8 cellular contexts compared by ENCODE assay signal in genomic region chr2:127084611-127085031, GRCh38. TPM values are rescaled to one million over a fixed set of nuclear protein-coding genes. Genes with fewer than 3 reads are reported as not detected.
A peak's percentile ranks its signal among the peaks of the same experiment; 100 is the strongest.
DNase-seq lines count a peak whose midpoint lies in the region; ATAC-seq lines count a peak whose summit lies in the region.

No MANE protein-coding gene starts in this region.

- H4K91ac ChIP-seq in neuronal stem cell (ENCODE audit: low read depth, low read length, poor library complexity), result no peak overlapping the region

- peak overlapping the region; percentile 47 for H2BK12ac ChIP-seq in neuronal stem cell (ENCODE audit: low read length)

- no peak overlapping the region for H3K14ac ChIP-seq in neuronal stem cell (ENCODE audit: low read length)

- peak overlapping the region; percentile 88 for H2BK5ac ChIP-seq in neuronal stem cell (ENCODE audit: low read length)

- peak overlapping the region in 2 of 10 experiments; percentile 5 to 25; a peak in 1 of 20 replicates for H3K4me3 ChIP-seq in BLaER1 treated with 17β-estradiol and CSF1 and Interleukin-3, amounts not matched to agents 10 nM and 100 nM
- H3K4me3 ChIP-seq in SJSA1, result no peak overlapping the region
- no peak overlapping the region for H3K4me3 ChIP-seq in neuronal stem cell (ENCODE audit: low read length in 2 of 2)

- no CpG with 5 or more reads among the region's 7 CpGs for WGBS in neuronal stem cell (ENCODE audit: extremely low coverage in 2 of 2, insufficient read length in 2 of 2, insufficient replicate concordance in 1 of 2), 2 donors

- H4K20me1 ChIP-seq in BLaER1 treated with 17β-estradiol and CSF1 and Interleukin-3, amounts not matched to agents 10 nM and 100 nM, result peaks cover 0 to 78% (median 3%) of the 10 kb centered on the region in 11 experiments; a peak in 10 of 22 replicates

- H2BK15ac ChIP-seq in neuronal stem cell (ENCODE audit: low read length), result peak overlapping the region; percentile 62

- no peaks in the 10 kb centered on the region for H3K9me3 ChIP-seq in BLaER1 treated with 17β-estradiol and CSF1 and Interleukin-3, amounts not matched to agents 10 nM and 100 nM (replicated peaks in 1 of 11)
- H3K9me3 ChIP-seq in SJSA1 (replicated peaks), result no peaks in the 10 kb centered on the region
- peaks cover 0 to 3% of the 10 kb centered on the region in 2 donors for H3K9me3 ChIP-seq in neuronal stem cell (replicated peaks in 1 of 2; ENCODE audit: control insufficient read depth in 2 of 2, insufficient read depth in 1 of 2, low read depth in 1 of 2, low read length in 2 of 2)

- no peak overlapping the region for H2BK120ac ChIP-seq in neuronal stem cell (ENCODE audit: low read depth, low read length)

- peak overlapping the region; percentile 95 to 99 (median 98) for H3K4me2 ChIP-seq in BLaER1 treated with 17β-estradiol and CSF1 and Interleukin-3, amounts not matched to agents 10 nM and 100 nM
- no peak overlapping the region for H3K4me2 ChIP-seq in neuronal stem cell (ENCODE audit: insufficient read depth, low read length, poor library complexity, severe bottlenecking)

- H3K27ac ChIP-seq in BLaER1 treated with 17β-estradiol and CSF1 and Interleukin-3, amounts not matched to agents 10 nM and 100 nM, result peak overlapping the region; percentile 40 to 98 (median 96); a peak in 20 of 22 replicates
- H3K27ac ChIP-seq in SJSA1 (peak overlapping the region; percentile 31), neuronal stem cell (replicated peaks; ENCODE audit: low read length) (no peak overlapping the region)

- no peak overlapping the region for H2AFZ ChIP-seq in neuronal stem cell (ENCODE audit: low read length)

- ATAC-seq in HG02884 (IDR thresholded peaks at IDR 0.05; ENCODE audit: unreplicated experiment) (no peak), GM21529 (IDR thresholded peaks at IDR 0.05; ENCODE audit: unreplicated experiment) (no peak)

- H3K4me1 ChIP-seq in BLaER1 treated with 17β-estradiol and CSF1 and Interleukin-3, amounts not matched to agents 10 nM and 100 nM, result peaks cover 97 to 100% (median 99%) of the 10 kb centered on the region in 10 experiments
- H3K4me1 ChIP-seq in SJSA1 (replicated peaks), result peaks cover 75% of the 10 kb centered on the region
- peaks cover 25 to 47% of the 10 kb centered on the region in 2 donors for H3K4me1 ChIP-seq in neuronal stem cell (ENCODE audit: control insufficient read depth in 2 of 2, insufficient read depth in 1 of 2, low read depth in 1 of 2, low read length in 2 of 2)

- peaks cover 18% of the 10 kb centered on the region for H3K79me1 ChIP-seq in neuronal stem cell (ENCODE audit: low read depth, low read length)

- peaks cover 0 to 21% (median 10%) of the 10 kb centered on the region in 11 experiments; a peak in 5 of 22 replicates for H3K36me3 ChIP-seq in BLaER1 treated with 17β-estradiol and CSF1 and Interleukin-3, amounts not matched to agents 10 nM and 100 nM
- H3K36me3 ChIP-seq in SJSA1 (0 out of 2 replicates have a peak, but pooled peaks cover 4% of the 10 kb centered on the region), neuronal stem cell (replicated peaks in 1 of 2; ENCODE audit: control insufficient read depth in 2 of 2, insufficient read depth in 2 of 2, low read length in 2 of 2) (peaks cover 0 to 5% of the 10 kb centered on the region in 2 donors)

- peak overlapping the region; percentile 39 for H3K18ac ChIP-seq in neuronal stem cell (ENCODE audit: low read length)

- H3K9ac ChIP-seq in BLaER1 treated with 17β-estradiol and CSF1 and Interleukin-3, amounts not matched to agents 10 nM and 100 nM, result peak overlapping the region; percentile 27 to 91 (median 87); a peak in 17 of 22 replicates
- no peak overlapping the region for H3K9ac ChIP-seq in neuronal stem cell (ENCODE audit: low read depth, low read length, poor library complexity)

- no peak overlapping the region for H3K23ac ChIP-seq in neuronal stem cell (ENCODE audit: low read depth, low read length, poor library complexity)

- H3K4ac ChIP-seq in neuronal stem cell (ENCODE audit: low read length), result no peak overlapping the region

- H2AK5ac ChIP-seq in neuronal stem cell (ENCODE audit: low read depth, low read length), result peak overlapping the region; percentile 94

- H4K8ac ChIP-seq in neuronal stem cell (ENCODE audit: low read depth, low read length), result no peak overlapping the region

- H3K27me3 ChIP-seq in BLaER1 treated with 17β-estradiol and CSF1 and Interleukin-3, amounts not matched to agents 10 nM and 100 nM, result no peaks in the 10 kb centered on the region
- H3K27me3 ChIP-seq in SJSA1 (replicated peaks) (no peaks in the 10 kb centered on the region), neuronal stem cell (ENCODE audit: control insufficient read depth in 3 of 3, insufficient read depth in 3 of 3, low read depth in 1 of 3, low read length in 3 of 3) (no peaks in the 10 kb centered on the region)

- DNase-seq in SJSA1 (ENCODE audit: low read depth in 1 of 2, low spot score in 2 of 2) (no peak), neuronal stem cell (ENCODE audit: low spot score) (no peak), HuH-7.5 (ENCODE audit: low spot score) (no peak), NCI-H1436 (lab: John Stamatoyannopoulos, UW) (no peak)
- DNase-seq in central memory CD4-positive, alpha-beta T cell, result peak; percentile 55

RNA-seq across cellular contexts. Expression of gene BIN1, which starts 22.3 kb away (rescaled TPM):
- total RNA-seq in SJSA1 (2014; rRNA removed; shearing (Covaris generic)), result 68.6 and 76.5 TPM in 2 replicates
- 58.5 TPM for polyA plus RNA-seq in neuronal stem cell (2013, experiment 1 of 2)
- 59.1 TPM for polyA plus RNA-seq in neuronal stem cell (2013, experiment 2 of 2)
